ENCODE assay signal across 18 cellular contexts in the genomic region with DNA sequence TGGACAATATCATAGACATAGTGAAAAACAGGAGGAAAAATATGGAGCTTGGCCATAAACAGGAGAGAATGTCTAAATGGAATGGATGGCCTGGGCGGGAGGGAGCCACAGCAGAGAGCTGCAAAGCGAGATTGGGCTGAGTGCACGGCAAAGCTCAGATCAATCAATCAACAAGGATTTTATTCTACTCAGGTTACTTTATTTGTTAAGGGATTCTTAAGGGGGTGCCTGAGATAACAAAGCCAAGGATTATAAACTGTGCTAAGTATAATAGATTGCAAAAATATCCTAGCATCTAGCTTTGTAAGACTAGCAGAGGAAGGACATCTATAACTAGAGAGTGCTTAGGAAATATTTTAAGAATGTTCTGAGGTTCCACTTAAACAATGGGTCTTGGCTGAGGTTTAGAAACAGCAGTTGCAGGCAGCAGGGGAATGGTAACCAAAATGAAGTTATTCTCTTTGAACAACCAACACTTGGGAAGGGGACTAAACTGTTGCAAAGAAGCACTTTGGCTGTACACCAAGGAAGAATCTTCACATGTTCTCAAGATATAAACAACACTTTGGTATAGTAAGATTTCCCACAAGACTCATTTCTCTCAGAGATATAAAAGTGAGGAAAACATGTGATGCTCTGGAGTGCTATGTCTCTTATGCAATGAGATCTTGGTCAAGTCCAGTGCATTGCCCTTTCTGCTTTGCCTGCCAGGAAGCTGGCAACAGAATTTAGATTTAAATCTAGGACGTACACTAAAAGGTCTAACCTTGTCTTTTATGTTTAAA. TPM values are rescaled to one million over a fixed set of nuclear protein-coding genes. Genes with fewer than 3 reads are reported as not detected.
A peak's percentile ranks its signal among the peaks of the same experiment; 100 is the strongest.
DNase-seq lines count a peak whose midpoint lies in the region; ATAC-seq, FAIRE-seq and TF ChIP-seq lines count a peak whose summit lies in the region.
"Had no signal": no experiment of that assay in that cellular context is flagged by ENCODE, and none has a peak within 500 bp of the region (broad histone marks: within the 10 kb centered on the region; RNA-seq: fewer than 3 reads in every experiment).

No MANE protein-coding gene starts in this region.

- H3K27ac Mint-ChIP-seq in activated CD4-positive, alpha-beta T cell treated with anti-CD3 and anti-CD28 coated beads for 36 hours, result no peak overlapping the region
- H3K27ac Mint-ChIP-seq: activated CD4-positive, alpha-beta memory T cell treated with anti-CD3 and anti-CD28 coated beads for 36 hours; immature natural killer cell; naive thymus-derived CD4-positive, alpha-beta T cell; T-helper 1 cell treated with Interleukin-12 subunit alpha and Interleukin-12 subunit beta and Interleukin-4 antibody, amounts not matched to agents 30 μg/mL and 1 μg/mL, for 36 hours had no signal

- no peaks in the 10 kb centered on the region for H3K9me3 Mint-ChIP-seq in activated CD4-positive, alpha-beta T cell treated with anti-CD3 and anti-CD28 coated beads for 36 hours (ENCODE audit: low read depth)
- H3K9me3 Mint-ChIP-seq: activated CD4-positive, alpha-beta memory T cell treated with anti-CD3 and anti-CD28 coated beads for 36 hours; immature natural killer cell; naive thymus-derived CD4-positive, alpha-beta T cell; T-helper 1 cell treated with Interleukin-12 subunit alpha and Interleukin-12 subunit beta and Interleukin-4 antibody, amounts not matched to agents 30 μg/mL and 1 μg/mL, for 36 hours had no signal

- no peaks in the 10 kb centered on the region for H3K36me3 ChIP-seq in hepatocyte (replicated peaks; ENCODE audit: insufficient read depth, low read depth)
- no peaks in the 10 kb centered on the region for H3K36me3 ChIP-seq in gastrocnemius medialis

- H3K4me2 ChIP-seq in hepatocyte, result no peak overlapping the region

- FAIRE-seq in TTC549 (lab: Jason Lieb, UNC), result peak; percentile 96

- TF ChIP-seq CTCF in hepatocyte (IDR thresholded peaks at IDR 0.05; ENCODE audit: poor library complexity) (no peak), gastrocnemius medialis (IDR thresholded peaks at IDR 0.05 in 4 of 5, conservative IDR thresholded peaks at IDR 0.05 in 1 of 5) (no peak)

- no peak for ATAC-seq in gastrocnemius medialis
- no peak for ATAC-seq in activated CD4-positive, alpha-beta T cell treated with anti-CD3 and anti-CD28 coated beads for 36 hours
- ATAC-seq: esophagus mucosa; naive thymus-derived CD4-positive, alpha-beta T cell had no signal

- no peak overlapping the region for H2AFZ ChIP-seq in hepatocyte

- H3K9me3 ChIP-seq in hepatocyte (ENCODE audit: low read depth) (no peaks in the 10 kb centered on the region), gastrocnemius medialis (no peaks in the 10 kb centered on the region)

- no peaks in the 10 kb centered on the region for H3K9me2 ChIP-seq in hepatocyte (replicated peaks; ENCODE audit: insufficient read depth)

- in situ Hi-C loops in gastrocnemius medialis (cut with MboI; ENCODE audit: low sequenced_read_pairs in 4 of 4), result no loop called here

- WGBS in hepatocyte (ENCODE audit: low lambda C conversion rate, missing lambda C conversion rate), result 59% methylated on average over 4 of the region's 4 CpGs

- POLR2A ChIA-PET in activated CD4-positive, alpha-beta T cell treated with anti-CD3 and anti-CD28 coated beads for 36 hours (lab: Charles Lee), result no interaction called here

- H3K36me3 Mint-ChIP-seq in activated CD4-positive, alpha-beta T cell treated with anti-CD3 and anti-CD28 coated beads for 36 hours (ENCODE audit: low read depth), result no peaks in the 10 kb centered on the region
- H3K36me3 Mint-ChIP-seq: activated CD4-positive, alpha-beta memory T cell treated with anti-CD3 and anti-CD28 coated beads for 36 hours; immature natural killer cell; naive thymus-derived CD4-positive, alpha-beta T cell had no signal

- no peaks in the 10 kb centered on the region for H4K20me1 ChIP-seq in hepatocyte (ENCODE audit: insufficient read depth, poor library complexity, severe bottlenecking)

- intact Hi-C loops in gastrocnemius medialis (cut with DNase I; ENCODE audit: low total_unique reads), result no loop called here
- intact Hi-C loops in activated CD4-positive, alpha-beta T cell treated with anti-CD3 and anti-CD28 coated beads for 36 hours (cut with DNase I, micrococcal nuclease), result no loop called here

- CTCF ChIA-PET in activated CD4-positive, alpha-beta T cell treated with anti-CD3 and anti-CD28 coated beads for 36 hours (lab: Charles Lee), result interaction anchor here (1.1 kb wide), 1 partner anchor 11 kb away, joined by 3 read pairs; no protein-coding TSS in a partner anchor

- no peak for TF ChIP-seq POLR2A in gastrocnemius medialis (IDR thresholded peaks at IDR 0.05)

- DNase-seq in GM03348 (ENCODE audit: low spot score) (peak; percentile 34), hepatocyte (ENCODE audit: low spot score) (no peak), renal cortical epithelial cell (ENCODE audit: low read depth) (peak; percentile 89), gastrocnemius medialis (no peak), cerebellar cortex (ENCODE audit: low spot score) (no peak)
- no peak for DNase-seq in NK-92 treated with Interleukin-12 subunit alpha and Interleukin-12 subunit beta, amount 100 ng/mL, for 24 hours (lab: John Stamatoyannopoulos, UW)
- DNase-seq in activated CD4-positive, alpha-beta T cell treated with anti-CD3 and anti-CD28 coated beads for 36 hours, result no peak
- DNase-seq: activated CD4-positive, alpha-beta memory T cell treated with anti-CD3 and anti-CD28 coated beads for 36 hours; activated effector memory CD4-positive, alpha-beta T cell treated with Interleukin-2 at 50 U/mL for 16 hours; caudate nucleus; GF-D8; immature natural killer cell; naive thymus-derived CD4-positive, alpha-beta T cell had no signal

- peak overlapping the region; percentile 8 for H3K27ac ChIP-seq in hepatocyte
- no peak overlapping the region for H3K27ac ChIP-seq in gastrocnemius medialis
- H3K27ac ChIP-seq: HL-60 had no signal

- H3K79me2 ChIP-seq in hepatocyte, result no peaks in the 10 kb centered on the region

- H3K4me1 Mint-ChIP-seq in activated CD4-positive, alpha-beta T cell treated with anti-CD3 and anti-CD28 coated beads for 36 hours, result peaks cover 9% of the 10 kb centered on the region
- H3K4me1 Mint-ChIP-seq: immature natural killer cell had no signal

- H3K4me1 ChIP-seq in hepatocyte (ENCODE audit: insufficient read depth), result peaks cover 22% of the 10 kb centered on the region
- H3K4me1 ChIP-seq in gastrocnemius medialis, result peaks cover 0 to 18% of the 10 kb centered on the region in 2 donors

- peaks cover 5% of the 10 kb centered on the region for H3K27me3 Mint-ChIP-seq in activated CD4-positive, alpha-beta T cell treated with anti-CD3 and anti-CD28 coated beads for 36 hours

- no peaks in the 10 kb centered on the region for H3K27me3 ChIP-seq in hepatocyte
- H3K27me3 ChIP-seq in gastrocnemius medialis, result no peaks in the 10 kb centered on the region

- H3K4me3 Mint-ChIP-seq in activated CD4-positive, alpha-beta T cell treated with anti-CD3 and anti-CD28 coated beads for 36 hours, result no peak overlapping the region
- H3K4me3 Mint-ChIP-seq: activated CD4-positive, alpha-beta memory T cell treated with anti-CD3 and anti-CD28 coated beads for 36 hours; immature natural killer cell; naive thymus-derived CD4-positive, alpha-beta T cell; T-helper 1 cell treated with Interleukin-12 subunit alpha and Interleukin-12 subunit beta and Interleukin-4 antibody, amounts not matched to agents 30 μg/mL and 1 μg/mL, for 36 hours had no signal

- H3K4me3 ChIP-seq in hepatocyte (no peak overlapping the region), gastrocnemius medialis (no peak overlapping the region)
- H3K4me3 ChIP-seq: skin epidermis had no signal

RNA-seq across cellular contexts. Expression of gene TMEM212, which starts 35.5 kb away (rescaled TPM):
- total RNA-seq in hepatocyte (not detected in 2 replicates), renal cortical epithelial cell (not detected in 2 replicates), gastrocnemius medialis (not detected)
- not detected in 2 replicates for polyA plus RNA-seq in hepatocyte
- total RNA-seq in activated CD4-positive, alpha-beta T cell treated with anti-CD3 and anti-CD28 coated beads for 36 hours, result not detected
- total RNA-seq: activated CD4-positive, alpha-beta memory T cell treated with anti-CD3 and anti-CD28 coated beads for 36 hours; esophagus mucosa; naive thymus-derived CD4-positive, alpha-beta T cell had no signal
- polyA plus RNA-seq: immature natural killer cell; naive thymus-derived CD4-positive, alpha-beta T cell had no signal

Comparison
In these comparisons a context has a peak if more than half of its experiments do, and no peak if none do; other contexts are left out.
1. DNase-seq: peak in GM03348 (single experiment) and renal cortical epithelial cell (single experiment); none in hepatocyte (single experiment), gastrocnemius medialis (0 of 2), NK-92 treated with Interleukin-12 subunit alpha and Interleukin-12 subunit beta, amount 100 ng/mL, for 24 hours (single experiment), cerebellar cortex (single experiment) and activated CD4-positive, alpha-beta T cell treated with anti-CD3 and anti-CD28 coated beads for 36 hours (single experiment).